12 cellular contexts compared by ENCODE assay signal in genomic region chr7:158559356-158559755, GRCh38.
"Had no signal": no experiment of that assay in that cellular context is flagged by ENCODE, and none has a peak within 500 bp of the region (broad histone marks: within the 10 kb centered on the region; RNA-seq: fewer than 3 reads in every experiment).

No MANE protein-coding gene starts in this region.

- H3K9me3 ChIP-seq: gastroesophageal sphincter, heart right ventricle, pancreas had no signal

- H3K4me3 ChIP-seq: cardiac muscle cell, dorsolateral prefrontal cortex, gastroesophageal sphincter, heart right ventricle, pancreas had no signal

- FAIRE-seq: pancreas had no signal

- H3K27me3 ChIP-seq: cardiac muscle cell, pancreas had no signal

- DNase-seq: activated CD4-positive, alpha-beta T cell treated with anti-CD3 and anti-CD28 coated beads, Interleukin-2, amount 50 U/mL, for 1 hour; activated CD8-positive, alpha-beta memory T cell treated with anti-CD3 and anti-CD28 coated beads for 24 hours; activated naive CD4-positive, alpha-beta T cell treated with anti-CD3 and anti-CD28 coated beads, Interleukin-2, amount 50 U/mL, for 16 hours; dorsolateral prefrontal cortex; erythroblast; heart right ventricle; pancreas; stimulated activated CD4-positive, alpha-beta T cell treated with anti-CD3 and anti-CD28 coated beads, Interleukin-12 subunit alpha, Interleukin-12 subunit beta, amount 100 ng/mL, for 4 hours; stimulated activated CD4-positive, alpha-beta T cell treated with anti-CD3 and anti-CD28 coated beads, Interleukin-2, amount 100 ng/mL, for 24 hours had no signal

- H3K4me1 ChIP-seq: gastroesophageal sphincter, heart right ventricle, pancreas had no signal

- ATAC-seq: activated CD4-positive, CD25-positive, alpha-beta regulatory T cell treated with anti-CD3 and anti-CD28 coated beads, Interleukin-2, amount 50 U/mL, for 24 hours; gastroesophageal sphincter; heart right ventricle; pancreas had no signal

- H3K36me3 ChIP-seq: cardiac muscle cell, gastroesophageal sphincter, heart right ventricle, pancreas had no signal

- H3K27ac ChIP-seq: cardiac muscle cell, gastroesophageal sphincter, heart right ventricle, pancreas had no signal
